Comparison of ENCODE assay signal across 8 cellular contexts in genomic region chr1:203084588-203085527, GRCh38. TPM values are rescaled to one million over a fixed set of nuclear protein-coding genes. Genes with fewer than 3 reads are reported as not detected.
DNase-seq lines count a peak whose midpoint lies in the region; ATAC-seq and TF ChIP-seq lines count a peak whose summit lies in the region.
"Had no signal": no experiment of that assay in that cellular context is flagged by ENCODE, and none has a peak within 500 bp of the region (broad histone marks: within the 10 kb centered on the region; RNA-seq: fewer than 3 reads in every experiment).

No MANE protein-coding gene starts in this region.

- intact Hi-C loops in gastrocnemius medialis (cut with DNase I; ENCODE audit: low total_unique reads) (loop anchor here (1.0 kb wide), 3 partner anchors 43 to 87 kb away; no protein-coding TSS in a partner anchor), uterus (cut with DNase I; ENCODE audit: low total_unique reads) (no loop called here), colonic mucosa (cut with DNase I) (no loop called here)

- H3K27ac ChIP-seq in gastrocnemius medialis (peak overlapping the region; percentile 97 to 100 (median 98)), uterus (no peak overlapping the region), colonic mucosa (no peak overlapping the region)

- peak; percentile 56 for TF ChIP-seq CTCF in GM10266 (IDR thresholded peaks at IDR 0.05; ENCODE audit: control insufficient read depth, insufficient read depth, low read depth, missing control alignments)
- TF ChIP-seq CTCF in LNCaP clone FGC (IDR thresholded peaks at IDR 0.05; ENCODE audit: control insufficient read depth, extremely low read depth, insufficient read depth) = peak; percentile 38
- peak; percentile 46 for TF ChIP-seq CTCF in cardiac fibroblast (IDR thresholded peaks at IDR 0.05; ENCODE audit: low read depth, low read length)
- TF ChIP-seq CTCF in gastrocnemius medialis (IDR thresholded peaks at IDR 0.05 in 4 of 5, conservative IDR thresholded peaks at IDR 0.05 in 1 of 5) = peak; percentile 72 to 90 (median 88)
- no peak for TF ChIP-seq CTCF in uterus (IDR thresholded peaks at IDR 0.05)
- no peak for TF ChIP-seq CTCF in colonic mucosa (IDR thresholded peaks at IDR 0.05)

- no peaks in the 10 kb centered on the region for H3K9me3 ChIP-seq in gastrocnemius medialis
- H3K9me3 ChIP-seq in uterus = no peaks in the 10 kb centered on the region
- no peaks in the 10 kb centered on the region for H3K9me3 ChIP-seq in colonic mucosa

- no peak for TF ChIP-seq POLR2A in gastrocnemius medialis (IDR thresholded peaks at IDR 0.05)
- no peak for TF ChIP-seq POLR2A in uterus (IDR thresholded peaks at IDR 0.05)

- peak; percentile 62 for DNase-seq in GM10266 (ENCODE audit: extremely low spot score)
- no peak for DNase-seq in LNCaP clone FGC (ENCODE audit: low read depth)
- no peak for DNase-seq in cardiac fibroblast (ENCODE audit: low read depth in 2 of 2)
- peak; percentile 32 to 89 for DNase-seq in gastrocnemius medialis
- DNase-seq in uterus = no peak
- DNase-seq in colonic mucosa = no peak

- H3K27me3 ChIP-seq in gastrocnemius medialis (no peaks in the 10 kb centered on the region), uterus (no peaks in the 10 kb centered on the region), colonic mucosa (no peaks in the 10 kb centered on the region)

- no peaks in the 10 kb centered on the region for H3K36me3 ChIP-seq in gastrocnemius medialis
- H3K36me3 ChIP-seq in uterus = no peaks in the 10 kb centered on the region
- H3K36me3 ChIP-seq in colonic mucosa = no peaks in the 10 kb centered on the region

- H3K4me3 ChIP-seq in LNCaP clone FGC (ENCODE audit: low read depth, low read length) (no peak overlapping the region), cardiac fibroblast (replicated peaks in 1 of 2; ENCODE audit: low read depth in 2 of 2, low read length in 2 of 2) (no peak overlapping the region), gastrocnemius medialis (peak overlapping the region; percentile 58 to 78 (median 67)), uterus (no peak overlapping the region), colonic mucosa (no peak overlapping the region)

- H3K9ac ChIP-seq in colonic mucosa (ENCODE audit: low read depth in 2 of 2, low read length in 2 of 2) = no peak overlapping the region

- ATAC-seq in gastrocnemius medialis (peak; percentile 37 to 55), GM18867 (IDR thresholded peaks at IDR 0.05; ENCODE audit: unreplicated experiment) (no peak)

- in situ Hi-C loops in gastrocnemius medialis (cut with MboI; ENCODE audit: low sequenced_read_pairs in 4 of 4) = no loop called here

- peaks cover 49 to 51% of the 10 kb centered on the region in 2 donors for H3K4me1 ChIP-seq in gastrocnemius medialis
- no peaks in the 10 kb centered on the region for H3K4me1 ChIP-seq in uterus
- H3K4me1 ChIP-seq in colonic mucosa = no peaks in the 10 kb centered on the region

RNA-seq across cellular contexts. Expression of gene MYOG, which starts 1.0 kb away (rescaled TPM):
- total RNA-seq in gastrocnemius medialis (100 to 1,000 TPM in 1 of 4 donors, 10 to 100 TPM in 3; 21.4 to 146 (median 73.1) TPM), uterus (not detected), colonic mucosa (not detected)
- total RNA-seq: T-helper 2 cell treated with Interferon-gamma antibody and Interleukin-4, amounts not matched to agents 100 ng/mL and 5 ng/mL, for 36 hours had no signal

RNA-seq across cellular contexts. Expression of gene ADORA1, which starts 42.7 kb away (rescaled TPM):
- 1 to 10 TPM in 2 of 4 donors, under 1 TPM in 2; 0.25 to 5.6 (median 1.7) TPM for total RNA-seq in gastrocnemius medialis
- 1 to 10 TPM in 2 of 4 donors, not detected in 2; 3.0 TPM for total RNA-seq in uterus
- 1 to 10 TPM in 1 of 2 donors, under 1 TPM in 1; 0.42 to 1.6 TPM for total RNA-seq in colonic mucosa
- total RNA-seq: T-helper 2 cell treated with Interferon-gamma antibody and Interleukin-4, amounts not matched to agents 100 ng/mL and 5 ng/mL, for 36 hours had no signal

RNA-seq across cellular contexts. Expression of gene PPFIA4, which starts 58.6 kb away (rescaled TPM):
- total RNA-seq in gastrocnemius medialis (10 to 100 TPM in 3 of 4 donors, 1 to 10 TPM in 1; 8.4 to 45.5 (median 33.1) TPM), uterus (1 to 10 TPM in 2 of 4 donors, under 1 TPM in 1, not detected in 1; 0.26 to 7.6 (median 6.5) TPM), colonic mucosa (1 to 10 TPM; 1.6 to 7.3 TPM)

Comparison
In these comparisons a context has a peak if more than half of its experiments do, and no peak if none do; other contexts are left out.
1. DNase-seq: peak in GM10266 (single experiment) and gastrocnemius medialis (2 of 2); none in LNCaP clone FGC (single experiment), cardiac fibroblast (0 of 2), uterus (0 of 2) and colonic mucosa (single experiment).
2. CTCF ChIP-seq: peak in GM10266 (single experiment), LNCaP clone FGC (single experiment), cardiac fibroblast (single experiment) and gastrocnemius medialis (5 of 5); none in uterus (0 of 4) and colonic mucosa (single experiment).
3. H3K4me3 ChIP-seq: peak in gastrocnemius medialis (4 of 4); none in LNCaP clone FGC (single experiment), cardiac fibroblast (0 of 2), uterus (0 of 2) and colonic mucosa (single experiment).
4. H3K27ac ChIP-seq: peak in gastrocnemius medialis (4 of 4); none in uterus (0 of 2) and colonic mucosa (single experiment).
5. RNA of gene MYOG, which starts 1.0 kb away (total RNA-seq): 21.4 to 146 TPM in gastrocnemius medialis; not detected in uterus and not detected in colonic mucosa; every median in the first group is over 10 times any median in the second.